In the genomic region with DNA sequence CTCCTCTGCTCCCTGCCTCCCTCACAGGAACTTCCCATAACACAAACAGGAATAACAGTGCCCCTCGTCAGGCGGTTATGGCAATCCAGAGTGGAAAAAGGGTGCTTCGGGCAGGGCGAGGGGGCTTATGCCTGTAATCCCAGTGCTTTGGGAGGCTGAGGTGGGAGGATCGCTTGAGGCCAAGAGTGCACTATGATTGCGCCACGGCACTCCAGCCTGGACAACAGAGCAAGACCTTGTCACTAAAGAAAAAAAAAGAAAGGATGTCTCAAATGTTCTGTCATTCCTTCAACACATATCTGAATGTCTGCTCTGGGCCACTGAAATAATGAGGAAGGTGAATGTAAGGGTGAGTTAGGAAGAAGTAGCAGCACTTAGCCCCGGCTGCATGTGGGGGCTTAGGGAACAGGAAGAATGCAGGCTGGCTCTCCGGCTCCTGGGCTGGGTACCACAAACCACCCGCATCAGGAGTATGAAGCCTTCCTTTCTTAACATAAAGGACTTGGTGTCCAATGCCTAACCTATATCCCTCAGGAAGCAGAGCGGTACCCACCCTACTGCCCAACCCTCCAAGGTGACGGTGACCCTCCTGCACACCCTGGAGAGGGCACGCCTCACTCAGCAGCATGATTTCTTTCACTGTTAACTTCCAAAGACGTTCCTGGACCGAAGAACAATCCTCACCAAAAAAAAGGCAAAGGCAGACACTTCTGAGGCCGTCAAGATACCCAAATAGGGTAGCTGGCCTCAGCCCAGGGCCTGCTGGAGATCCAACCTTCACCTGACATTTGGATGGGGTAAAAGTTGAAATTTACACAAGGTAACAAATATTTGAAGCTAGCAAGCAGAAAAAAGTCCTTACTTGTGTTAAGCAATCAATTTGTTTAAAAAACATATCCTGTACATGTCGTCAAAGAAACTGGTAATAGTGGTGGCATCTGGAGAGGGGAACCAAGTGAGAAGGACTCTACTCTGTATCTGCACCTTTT, we compare ENCODE assay signal across 8 cellular contexts. TPM values are rescaled to one million over a fixed set of nuclear protein-coding genes. Genes with fewer than 3 reads are reported as not detected.
DNase-seq lines count a peak whose midpoint lies in the region; ATAC-seq lines count a peak whose summit lies in the region.
"Had no signal": no experiment of that assay in that cellular context is flagged by ENCODE, and none has a peak within 500 bp of the region (broad histone marks: within the 10 kb centered on the region; RNA-seq: fewer than 3 reads in every experiment).

No MANE protein-coding gene starts in this region.

- H3K27ac Mint-ChIP-seq in IgD-negative memory B cell = peak overlapping the region; percentile 89 to 99 (median 93)
- H3K27ac Mint-ChIP-seq in activated CD4-positive, alpha-beta memory T cell treated with anti-CD3 and anti-CD28 coated beads, Interleukin-2, amount 10 ng/mL, durations not matched to agents 7 days and 5 days = peak overlapping the region; percentile 74
- H3K27ac Mint-ChIP-seq in stimulated activated naive CD8-positive, alpha-beta T cell treated with anti-CD3 and anti-CD28 coated beads, Interleukin-15, amount 100 ng/mL, for 72 hours = peak overlapping the region; percentile 60 to 86

- peaks cover 20 to 24% (median 21%) of the 10 kb centered on the region in 3 donors for H3K4me1 Mint-ChIP-seq in IgD-negative memory B cell
- H3K4me1 Mint-ChIP-seq in activated CD4-positive, alpha-beta memory T cell treated with anti-CD3 and anti-CD28 coated beads, Interleukin-2, amount 10 ng/mL, durations not matched to agents 7 days and 5 days = peaks cover 49% of the 10 kb centered on the region
- H3K4me1 Mint-ChIP-seq in stimulated activated naive CD8-positive, alpha-beta T cell treated with anti-CD3 and anti-CD28 coated beads, Interleukin-15, amount 100 ng/mL, for 72 hours = peaks cover 39% of the 10 kb centered on the region

- H3K9me3 Mint-ChIP-seq in IgD-negative memory B cell = no peaks in the 10 kb centered on the region
- no peaks in the 10 kb centered on the region for H3K9me3 Mint-ChIP-seq in activated CD4-positive, alpha-beta memory T cell treated with anti-CD3 and anti-CD28 coated beads, Interleukin-2, amount 10 ng/mL, durations not matched to agents 7 days and 5 days
- no peaks in the 10 kb centered on the region for H3K9me3 Mint-ChIP-seq in stimulated activated naive CD8-positive, alpha-beta T cell treated with anti-CD3 and anti-CD28 coated beads, Interleukin-15, amount 100 ng/mL, for 72 hours

- H3K27me3 Mint-ChIP-seq in IgD-negative memory B cell = no peaks in the 10 kb centered on the region
- H3K27me3 Mint-ChIP-seq in activated CD4-positive, alpha-beta memory T cell treated with anti-CD3 and anti-CD28 coated beads, Interleukin-2, amount 10 ng/mL, durations not matched to agents 7 days and 5 days = no peaks in the 10 kb centered on the region
- H3K27me3 Mint-ChIP-seq in stimulated activated naive CD8-positive, alpha-beta T cell treated with anti-CD3 and anti-CD28 coated beads, Interleukin-15, amount 100 ng/mL, for 72 hours = no peaks in the 10 kb centered on the region

- no peak for ATAC-seq in stimulated activated naive CD8-positive, alpha-beta T cell treated with anti-CD3 and anti-CD28 coated beads, Interleukin-15, amount 100 ng/mL, for 72 hours
- ATAC-seq in GM18502 (IDR thresholded peaks at IDR 0.05; ENCODE audit: poor library complexity, unreplicated experiment) = no peak

- no peaks in the 10 kb centered on the region for H3K36me3 Mint-ChIP-seq in IgD-negative memory B cell
- H3K36me3 Mint-ChIP-seq in activated CD4-positive, alpha-beta memory T cell treated with anti-CD3 and anti-CD28 coated beads, Interleukin-2, amount 10 ng/mL, durations not matched to agents 7 days and 5 days (ENCODE audit: low read depth) = peaks cover 6% of the 10 kb centered on the region

- CTCF ChIA-PET in activated CD4-positive, alpha-beta memory T cell treated with anti-CD3 and anti-CD28 coated beads, Interleukin-2, amount 10 ng/mL, durations not matched to agents 7 days and 5 days (lab: Charles Lee) = interaction anchor here (0.9 kb wide), 1 partner anchor 10 kb away, joined by 3 read pairs; no protein-coding TSS in a partner anchor

- DNase-seq in activated CD4-positive, alpha-beta memory T cell treated with anti-CD3 and anti-CD28 coated beads, Interleukin-2, amount 10 ng/mL, durations not matched to agents 7 days and 5 days = no peak
- DNase-seq in iPS-NIHi11 (ENCODE audit: low spot score) (peak; percentile 7), UCSD-AML1 (lab: John Stamatoyannopoulos, UW; ENCODE audit: unreplicated experiment) (no peak), HPDE6-E6E7 (ENCODE audit: extremely low spot score) (no peak)
- no peak for DNase-seq in stimulated activated naive CD8-positive, alpha-beta T cell treated with anti-CD3 and anti-CD28 coated beads, Interleukin-15, amount 100 ng/mL, for 72 hours
- DNase-seq: substantia nigra had no signal

- POLR2A ChIA-PET in activated CD4-positive, alpha-beta memory T cell treated with anti-CD3 and anti-CD28 coated beads, Interleukin-2, amount 10 ng/mL, durations not matched to agents 7 days and 5 days (lab: Charles Lee) = interaction anchor here (1.0 to 1.5 kb wide), 4 partner anchors 8 to 211 kb away, joined by 3 to 4 read pairs (median 4); partner anchors contain the start of genes IGHMBP2 and TPCN2

- H3K4me3 Mint-ChIP-seq in IgD-negative memory B cell = peak overlapping the region in 3 of 4 donors; percentile 65 to 97 (median 92)
- H3K4me3 Mint-ChIP-seq in activated CD4-positive, alpha-beta memory T cell treated with anti-CD3 and anti-CD28 coated beads, Interleukin-2, amount 10 ng/mL, durations not matched to agents 7 days and 5 days = no peak overlapping the region
- H3K4me3 Mint-ChIP-seq in stimulated activated naive CD8-positive, alpha-beta T cell treated with anti-CD3 and anti-CD28 coated beads, Interleukin-15, amount 100 ng/mL, for 72 hours = peak overlapping the region; percentile 46 to 85

RNA-seq across cellular contexts. Expression of gene CPT1A, which starts 3.8 kb away (rescaled TPM):
- polyA plus RNA-seq in IgD-negative memory B cell = 5.8 TPM
- total RNA-seq in activated CD4-positive, alpha-beta memory T cell treated with anti-CD3 and anti-CD28 coated beads, Interleukin-2, amount 10 ng/mL, durations not matched to agents 7 days and 5 days = 10 to 100 TPM; 50.2 to 51.1 TPM
